8 cellular contexts compared by ENCODE assay signal in the genomic region with DNA sequence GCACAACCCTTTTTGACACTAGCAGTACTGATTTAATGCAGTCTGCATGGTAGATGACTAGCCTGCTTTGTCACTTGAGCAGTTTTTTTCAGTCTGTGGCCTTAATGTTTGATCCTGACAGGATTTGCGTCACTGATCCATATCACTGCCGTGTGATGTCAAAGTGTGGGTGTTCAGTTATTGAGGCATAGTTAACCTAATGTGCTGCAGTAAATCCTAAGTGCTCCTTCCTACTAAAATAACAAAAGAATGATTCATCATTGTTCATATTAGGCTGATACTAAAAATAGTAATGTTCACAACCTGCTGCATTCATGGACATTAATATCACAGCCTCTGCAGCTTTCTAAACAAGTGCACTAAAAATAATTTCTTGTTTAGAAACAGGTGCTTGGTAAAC.
DNase-seq lines count a peak whose midpoint lies in the region; TF ChIP-seq lines count a peak whose summit lies in the region.

No MANE protein-coding gene starts in this region.

- DNase-seq in AG08396 (ENCODE audit: low spot score) (peak; percentile 20), MM.1S (peak; percentile 14), dorsolateral prefrontal cortex (no peak), myocyte (ENCODE audit: low read depth) (peak; percentile 80), AML-193 (lab: John Stamatoyannopoulos, UW) (no peak), NCI-H2029 (lab: John Stamatoyannopoulos, UW) (no peak), NCI-H2081 treated with DMSO at 0.1 percent for 48 hours (lab: John Stamatoyannopoulos, UW) (no peak)
- DNase-seq in activated CD4-positive, alpha-beta T cell treated with anti-CD3 and anti-CD28 coated beads for 1 hour: no peak

- peaks cover 3% of the 10 kb centered on the region; the same call in 1 of the 2 replicates for H4K20me1 ChIP-seq in MM.1S (ENCODE audit: insufficient read depth, low read length)

- no peaks in the 10 kb centered on the region for H3K27me3 ChIP-seq in MM.1S (replicated peaks; ENCODE audit: insufficient read depth, low read length)
- H3K27me3 ChIP-seq in dorsolateral prefrontal cortex: no peaks in the 10 kb centered on the region

- H3K4me1 ChIP-seq in MM.1S (ENCODE audit: low read length): peaks cover 17% of the 10 kb centered on the region

- TF ChIP-seq CTCF in MM.1S (IDR thresholded peaks at IDR 0.05; ENCODE audit: low read length) (no peak), dorsolateral prefrontal cortex (IDR thresholded peaks at IDR 0.05 in 54 of 56, conservative IDR thresholded peaks at IDR 0.05 in 2 of 56; ENCODE audit: low read depth in 1 of 56, partially characterized antibody in 56 of 56) (no peak)

- H2AFZ ChIP-seq in MM.1S (ENCODE audit: low read length): no peak overlapping the region

- H3F3A ChIP-seq in MM.1S (ENCODE audit: insufficient read depth, low read length): peaks cover 12% of the 10 kb centered on the region

- H3K36me3 ChIP-seq in MM.1S (replicated peaks; ENCODE audit: insufficient read depth, low read length): no peaks in the 10 kb centered on the region; the same call in 1 of the 2 replicates

- peaks cover 34% of the 10 kb centered on the region for H3K79me2 ChIP-seq in MM.1S (ENCODE audit: low read length)

- H3K4me3 ChIP-seq in MM.1S (ENCODE audit: low read length) (no peak overlapping the region), dorsolateral prefrontal cortex (no peak overlapping the region)

- intact Hi-C loops in dorsolateral prefrontal cortex (cut with DNase I): no loop called here

- no peak overlapping the region for H3K4me2 ChIP-seq in MM.1S (ENCODE audit: low read depth, low read length)

- H3K27ac ChIP-seq in MM.1S (ENCODE audit: low read length) (no peak overlapping the region), dorsolateral prefrontal cortex (peak overlapping the region in 40 of 59 donors; percentile 0 to 72 (median 36))

- H3K9me2 ChIP-seq in MM.1S (replicated peaks; ENCODE audit: insufficient read depth, low read length): no peaks in the 10 kb centered on the region

- no peak overlapping the region for H3K9ac ChIP-seq in MM.1S (ENCODE audit: low read length)

- no peaks in the 10 kb centered on the region for H3K9me3 ChIP-seq in MM.1S (replicated peaks; ENCODE audit: insufficient read depth, low read length)

Comparison
In these comparisons a context has a peak if more than half of its experiments do, and no peak if none do; other contexts are left out.
1. DNase-seq: peak in AG08396 (single experiment), MM.1S (single experiment) and myocyte (single experiment); none in dorsolateral prefrontal cortex (0 of 10), AML-193 (0 of 2), NCI-H2029 (single experiment), NCI-H2081 treated with DMSO at 0.1 percent for 48 hours (single experiment) and activated CD4-positive, alpha-beta T cell treated with anti-CD3 and anti-CD28 coated beads for 1 hour (single experiment).